Comparison of ENCODE assay signal across 8 cellular contexts in the genomic region with DNA sequence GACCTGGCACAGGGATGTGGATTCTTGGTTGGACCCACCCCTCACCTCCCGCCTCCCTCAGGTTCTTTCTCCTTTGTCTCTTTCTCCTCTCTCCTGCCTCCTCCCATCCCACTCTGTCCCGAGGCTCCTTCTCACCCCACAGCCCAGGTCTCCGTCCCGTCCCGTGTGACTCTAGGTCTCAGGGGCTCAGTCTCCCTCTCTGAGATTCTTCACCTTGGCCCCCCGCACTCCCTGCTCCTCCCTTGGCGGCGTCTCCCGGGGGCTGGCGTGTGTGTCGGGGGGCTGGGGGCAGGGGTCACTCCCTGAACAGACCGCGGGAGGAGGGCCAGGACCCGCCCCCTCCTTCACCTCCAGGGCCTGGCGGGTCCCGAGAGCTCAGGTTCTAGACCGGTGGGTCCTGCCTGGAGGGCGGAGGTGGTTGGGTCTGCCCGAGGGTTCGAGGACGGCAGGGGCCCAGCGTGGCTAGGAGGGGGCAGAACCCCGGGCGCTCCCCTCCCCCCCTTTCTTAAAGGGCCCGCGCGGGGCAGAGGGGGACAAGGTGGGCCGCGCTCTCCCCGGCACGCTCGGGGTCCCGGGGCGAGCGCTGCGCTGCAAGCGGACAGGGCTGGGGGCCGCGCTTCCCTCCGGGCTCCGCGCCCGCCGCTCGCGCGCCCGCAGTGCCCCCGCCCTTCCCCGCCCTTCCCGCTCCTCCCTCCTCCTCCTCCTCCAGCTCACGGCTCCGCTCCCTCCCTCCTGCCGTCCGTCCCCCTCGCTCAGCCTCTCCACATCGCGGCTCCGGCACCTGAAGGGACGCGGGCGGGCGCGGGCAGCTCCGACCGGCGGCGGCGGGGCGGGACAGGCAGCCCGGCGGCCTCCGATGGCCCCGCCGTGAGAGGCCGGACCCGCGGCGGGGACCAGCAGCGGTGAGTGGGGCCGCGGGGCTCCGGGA. TPM values are rescaled to one million over a fixed set of nuclear protein-coding genes. Genes with fewer than 3 reads are reported as not detected.
DNase-seq lines count a peak whose midpoint lies in the region; ATAC-seq lines count a peak whose summit lies in the region.

A gene (plus strand): TSS at position 735 of the 928 bp plus-strand sequence. CDS start 13,633 bp downstream, outside the sequence.

- no peak for ATAC-seq in HG03196 (IDR thresholded peaks at IDR 0.05; ENCODE audit: unreplicated experiment)
- no peak for ATAC-seq in HG02870 (IDR thresholded peaks at IDR 0.05; ENCODE audit: unreplicated experiment)
- no peak for ATAC-seq in GM18861 (IDR thresholded peaks at IDR 0.05; ENCODE audit: unreplicated experiment)

- DNase-seq in ELR (ENCODE audit: low read depth) (peak; percentile 15), NCI-H460 (ENCODE audit: extremely low read depth, low read depth) (peak; percentile 24), cerebellar cortex (ENCODE audit: low spot score) (peak; percentile 39), midbrain (lab: John Stamatoyannopoulos, UW) (peak; percentile 37), EL (no peak)

RNA-seq across cellular contexts. Expression of the gene that starts here (rescaled TPM):
- 0.12 TPM in 1 of 2 replicates, not detected in the other for total RNA-seq in NCI-H460 (2014; rRNA removed; shearing (Covaris generic))
- polyA plus RNA-seq in NCI-H460 (2014; cell fraction: nucleus; rRNA removed), result not detected in 2 replicates

Comparison
In these comparisons a context has a peak if more than half of its experiments do, and no peak if none do; other contexts are left out.
1. Peak in DNase-seq in NCI-H460; RNA of the gene not detected or under 1 TPM.